Comparison of ENCODE assay signal across 12 cellular contexts in genomic region chr9:74500584-74500924, GRCh38. TPM values are rescaled to one million over a fixed set of nuclear protein-coding genes. Genes with fewer than 3 reads are reported as not detected.
DNase-seq lines count a peak whose midpoint lies in the region; ATAC-seq, FAIRE-seq and TF ChIP-seq lines count a peak whose summit lies in the region.
"Had no signal": no experiment of that assay in that cellular context is flagged by ENCODE, and none has a peak within 500 bp of the region (broad histone marks: within the 10 kb centered on the region; RNA-seq: fewer than 3 reads in every experiment).

No MANE protein-coding gene starts in this region.

- H3K9ac ChIP-seq in ES-I3 (ENCODE audit: low read depth, low read length): peak overlapping the region; percentile 68; the same call in 1 of the 2 replicates
- peak overlapping the region; percentile 38 for H3K9ac ChIP-seq in astrocyte (ENCODE audit: low read length)
- no peak overlapping the region for H3K9ac ChIP-seq in skeletal muscle satellite cell (ENCODE audit: low read depth, low read length)

- H3K4me1 Mint-ChIP-seq in astrocyte (ENCODE audit: low read depth, unreplicated experiment): peaks cover 4% of the 10 kb centered on the region
- peaks cover 23% of the 10 kb centered on the region for H3K4me1 Mint-ChIP-seq in chondrocyte (ENCODE audit: low read depth)

- no peak for DNase-seq in astrocyte (ENCODE audit: low read depth)
- peak; percentile 23 for DNase-seq in iPS-NIHi7 (ENCODE audit: extremely low spot score)
- no peak for DNase-seq in midbrain (lab: John Stamatoyannopoulos, UW)
- no peak for DNase-seq in gastrocnemius medialis
- DNase-seq in A673 (ENCODE audit: low spot score): no peak
- DNase-seq in chondrocyte (ENCODE audit: low spot score): no peak
- DNase-seq: NCI-H446 treated with DMSO at 0.1 percent for 48 hours; stimulated activated CD4-positive, alpha-beta T cell treated with anti-CD3 and anti-CD28 coated beads, Interleukin-4, amount 100 ng/mL, for 1 hour; testis had no signal

- no peak for TF ChIP-seq CTCF in astrocyte (IDR thresholded peaks at IDR 0.05; ENCODE audit: insufficient read depth, low read depth, low read length)
- TF ChIP-seq CTCF in gastrocnemius medialis (IDR thresholded peaks at IDR 0.05 in 4 of 5, conservative IDR thresholded peaks at IDR 0.05 in 1 of 5): no peak
- no peak for TF ChIP-seq CTCF in A673 (conservative IDR thresholded peaks at IDR 0.05; ENCODE audit: low read depth, low read length)
- TF ChIP-seq CTCF in chondrocyte (IDR thresholded peaks at IDR 0.05): no peak

- CTCF ChIA-PET in A673 (lab: Charles Lee): no interaction called here

- H3K27ac Mint-ChIP-seq in astrocyte (ENCODE audit: unreplicated experiment) (no peak overlapping the region), chondrocyte (ENCODE audit: unreplicated experiment) (no peak overlapping the region)
- H3K27ac Mint-ChIP-seq: activated T-helper 17 cell treated with anti-CD3 and anti-CD28 coated beads, Interleukin-2, amount 50 U/mL, for 72 hours had no signal

- ATAC-seq in gastrocnemius medialis: no peak
- ATAC-seq: activated T-helper 17 cell treated with anti-CD3 and anti-CD28 coated beads, Interleukin-2, amount 50 U/mL, for 72 hours had no signal

- H3K9me3 Mint-ChIP-seq in astrocyte (ENCODE audit: unreplicated experiment) (no peaks in the 10 kb centered on the region), chondrocyte (ENCODE audit: low read depth) (no peaks in the 10 kb centered on the region)
- H3K9me3 Mint-ChIP-seq: activated T-helper 17 cell treated with anti-CD3 and anti-CD28 coated beads, Interleukin-2, amount 50 U/mL, for 72 hours had no signal

- peaks cover 14% of the 10 kb centered on the region for H3K27me3 ChIP-seq in astrocyte (ENCODE audit: insufficient read depth, low read length)
- peaks cover 50% of the 10 kb centered on the region for H3K27me3 ChIP-seq in skeletal muscle satellite cell (ENCODE audit: control insufficient read depth, insufficient read depth, low read length)
- H3K27me3 ChIP-seq in gastrocnemius medialis: peaks cover 18 to 26% (median 21%) of the 10 kb centered on the region in 3 donors
- H3K27me3 ChIP-seq in A673 (replicated peaks; ENCODE audit: insufficient read depth, low read depth, low read length, poor library complexity): peaks cover 94% of the 10 kb centered on the region
- H3K27me3 ChIP-seq: testis had no signal

- no peaks in the 10 kb centered on the region for H4K20me1 ChIP-seq in astrocyte (ENCODE audit: insufficient read depth, low read length)

- H3K27ac ChIP-seq in astrocyte (ENCODE audit: low read depth, low read length) (no peak overlapping the region), gastrocnemius medialis (no peak overlapping the region), A673 (ENCODE audit: low read depth, low read length, poor library complexity, severe bottlenecking) (no peak overlapping the region)
- H3K27ac ChIP-seq: testis had no signal

- H3K4me2 ChIP-seq in astrocyte (ENCODE audit: low read length): peak overlapping the region; percentile 96
- peak overlapping the region; percentile 80 for H3K4me2 ChIP-seq in skeletal muscle satellite cell (ENCODE audit: low read length)

- BruUV-seq in A673 (replicated peaks; lab: Mats Ljungman, UMichigan): no TSS peak

- intact Hi-C loops in gastrocnemius medialis (cut with DNase I; ENCODE audit: low total_unique reads): no loop called here
- intact Hi-C loops in A673 (cut with micrococcal nuclease; ENCODE audit: unreplicated experiment): no loop called here

- POLR2A ChIA-PET in A673 (lab: Charles Lee; ENCODE audit: low non-redundant PET): no interaction called here

- TF ChIP-seq POLR2A in gastrocnemius medialis (IDR thresholded peaks at IDR 0.05): no peak

- H3K4me1 ChIP-seq in ES-I3 (ENCODE audit: insufficient read depth, low read length) (no peaks in the 10 kb centered on the region), astrocyte (ENCODE audit: insufficient read depth, low read length) (peaks cover 10% of the 10 kb centered on the region), skeletal muscle satellite cell (ENCODE audit: control insufficient read depth, insufficient read depth, low read length) (peaks cover 19% of the 10 kb centered on the region), gastrocnemius medialis (peaks cover 7 to 33% of the 10 kb centered on the region in 2 donors), A673 (ENCODE audit: insufficient read depth, low read length, poor library complexity, severe bottlenecking) (peaks cover 10% of the 10 kb centered on the region)

- in situ Hi-C loops in gastrocnemius medialis (cut with MboI; ENCODE audit: low sequenced_read_pairs in 4 of 4): no loop called here

- H3K36me3 Mint-ChIP-seq in astrocyte (ENCODE audit: low read depth, unreplicated experiment) (no peaks in the 10 kb centered on the region), chondrocyte (ENCODE audit: low read depth) (peaks cover 3% of the 10 kb centered on the region)

- H2AFZ ChIP-seq in astrocyte (ENCODE audit: low read depth, low read length): peak overlapping the region; percentile 87

- H3K27me3 Mint-ChIP-seq in astrocyte (ENCODE audit: low read depth, unreplicated experiment): peaks cover 44% of the 10 kb centered on the region
- H3K27me3 Mint-ChIP-seq in chondrocyte (ENCODE audit: low read depth): peaks cover 61% of the 10 kb centered on the region

- no peaks in the 10 kb centered on the region for H3K36me3 ChIP-seq in ES-I3 (ENCODE audit: insufficient read depth, low read length)
- no peaks in the 10 kb centered on the region for H3K36me3 ChIP-seq in astrocyte (ENCODE audit: insufficient read depth, low read length)
- no peaks in the 10 kb centered on the region for H3K36me3 ChIP-seq in skeletal muscle satellite cell (ENCODE audit: insufficient read depth, low read length)
- H3K36me3 ChIP-seq in gastrocnemius medialis: no peaks in the 10 kb centered on the region
- no peaks in the 10 kb centered on the region for H3K36me3 ChIP-seq in A673 (ENCODE audit: insufficient read depth, low read length, poor library complexity, severe bottlenecking)

- H3K9me3 ChIP-seq in ES-I3 (ENCODE audit: control insufficient read depth, insufficient read depth, low read length): no peaks in the 10 kb centered on the region
- no peaks in the 10 kb centered on the region for H3K9me3 ChIP-seq in astrocyte (ENCODE audit: insufficient read depth, low read depth, low read length)
- no peaks in the 10 kb centered on the region for H3K9me3 ChIP-seq in skeletal muscle satellite cell (replicated peaks; ENCODE audit: low read length)
- H3K9me3 ChIP-seq in gastrocnemius medialis: no peaks in the 10 kb centered on the region
- no peaks in the 10 kb centered on the region for H3K9me3 ChIP-seq in A673 (ENCODE audit: low read depth, low read length, poor library complexity, severe bottlenecking)
- H3K9me3 ChIP-seq: testis had no signal

- peaks cover 3% of the 10 kb centered on the region for H3K79me2 ChIP-seq in astrocyte (ENCODE audit: insufficient read depth, low read length)

- H3K4me3 ChIP-seq in astrocyte (ENCODE audit: insufficient read depth, low read depth, low read length) (peak overlapping the region; percentile 75), skeletal muscle satellite cell (ENCODE audit: low read length) (no peak overlapping the region), gastrocnemius medialis (peak overlapping the region in 2 of 4 donors; percentile 30 to 65), A673 (ENCODE audit: low read depth, low read length, poor library complexity, severe bottlenecking) (no peak overlapping the region)
- H3K4me3 ChIP-seq: testis had no signal

- no peak overlapping the region for H3K4me3 Mint-ChIP-seq in astrocyte (ENCODE audit: unreplicated experiment)
- H3K4me3 Mint-ChIP-seq in chondrocyte (ENCODE audit: unreplicated experiment): no peak overlapping the region

- no peak for FAIRE-seq in astrocyte (lab: Jason Lieb, UNC)

RNA-seq across cellular contexts. Expression of gene RORB, which starts 3.4 kb away (rescaled TPM):
- 0.11 and 0.17 TPM in 2 replicates for total RNA-seq in astrocyte
- 0.25 and 0.66 TPM in 2 replicates for total RNA-seq in skeletal muscle satellite cell (2012; rRNA removed)
- under 1 TPM in 1 of 4 donors, not detected in 3; 0.10 TPM for total RNA-seq in gastrocnemius medialis
- total RNA-seq in A673 (2021): 0.02 TPM in 1 of 2 replicates, not detected in the other
- not detected in 3 replicates for total RNA-seq in chondrocyte
- total RNA-seq: activated T-helper 17 cell treated with anti-CD3 and anti-CD28 coated beads, Interleukin-2, amount 50 U/mL, for 72 hours had no signal
